ENCODE assay signal across 19 cellular contexts in the genomic region with DNA sequence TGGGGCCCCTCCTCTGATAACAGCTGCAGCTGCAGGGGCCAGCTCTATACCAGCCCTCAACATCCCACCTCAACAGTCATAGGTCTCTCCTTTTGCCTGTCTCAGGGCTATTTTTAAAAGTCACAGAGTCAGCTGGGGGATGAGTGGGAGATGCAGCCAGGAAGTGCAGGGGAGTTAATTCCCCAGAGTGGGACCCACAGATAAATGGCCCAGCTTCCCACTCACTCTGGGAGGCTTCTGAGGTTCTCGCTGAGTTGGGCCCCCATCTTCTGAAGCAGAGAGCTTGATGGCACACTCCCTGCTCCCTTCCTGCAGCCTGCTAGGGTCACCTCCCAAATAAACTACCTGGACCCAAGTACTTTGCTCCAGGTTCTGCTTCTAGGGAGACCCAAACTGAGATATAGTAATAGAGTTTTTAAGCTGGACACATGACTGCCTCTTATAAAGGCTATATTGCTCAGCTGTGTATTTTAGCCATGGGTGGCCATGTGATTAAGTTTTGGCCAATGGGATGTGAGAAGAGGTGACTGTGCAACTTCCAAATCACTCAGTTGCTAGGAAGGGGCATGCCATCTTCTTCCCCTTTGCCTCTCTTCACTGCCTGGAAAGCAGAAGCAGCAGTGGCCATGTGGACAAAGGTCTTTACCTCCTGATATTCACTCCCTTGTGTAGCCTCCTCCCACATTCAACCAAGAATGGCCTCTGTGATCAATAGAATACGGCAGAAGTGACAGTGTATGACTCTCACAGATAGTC. TPM values are rescaled to one million over a fixed set of nuclear protein-coding genes. Genes with fewer than 3 reads are reported as not detected.
DNase-seq lines count a peak whose midpoint lies in the region; ATAC-seq and TF ChIP-seq lines count a peak whose summit lies in the region.
"Had no signal": no experiment of that assay in that cellular context is flagged by ENCODE, and none has a peak within 500 bp of the region (broad histone marks: within the 10 kb centered on the region; RNA-seq: fewer than 3 reads in every experiment).

No MANE protein-coding gene starts in this region.

- intact Hi-C loops in CD14-positive monocyte (cut with micrococcal nuclease), result no loop called here
- intact Hi-C loops in activated CD4-positive, alpha-beta memory T cell treated with anti-CD3 and anti-CD28 coated beads for 36 hours (cut with micrococcal nuclease), result no loop called here

- TF ChIP-seq POLR2A in GM18505 (IDR thresholded peaks at IDR 0.05; ENCODE audit: borderline replicate concordance, extremely low read depth, insufficient read depth, insufficient read length), result no peak

- peaks cover 6 to 20% (median 13%) of the 10 kb centered on the region in 7 donors for H3K9me3 Mint-ChIP-seq in CD14-positive monocyte
- H3K9me3 Mint-ChIP-seq in activated CD4-positive, alpha-beta memory T cell treated with anti-CD3 and anti-CD28 coated beads for 36 hours, result peaks cover 5% of the 10 kb centered on the region

- H3K27me3 ChIP-seq in H7 (ENCODE audit: control insufficient read depth, insufficient read depth, low read length), result no peaks in the 10 kb centered on the region
- H3K27me3 ChIP-seq: SJSA1 had no signal

- H3K36me3 Mint-ChIP-seq in CD14-positive monocyte, result peaks cover 0 to 8% of the 10 kb centered on the region in 2 donors
- no peaks in the 10 kb centered on the region for H3K36me3 Mint-ChIP-seq in activated CD4-positive, alpha-beta memory T cell treated with anti-CD3 and anti-CD28 coated beads for 36 hours
- H3K36me3 Mint-ChIP-seq: activated CD8-positive, alpha-beta memory T cell treated with anti-CD3 and anti-CD28 coated beads, Interleukin-2, amount 10 ng/mL, durations not matched to agents 7 days and 5 days had no signal

- peak overlapping the region in 5 of 7 donors; percentile 6 to 65 (median 21) for H3K27ac Mint-ChIP-seq in CD14-positive monocyte
- no peak overlapping the region for H3K27ac Mint-ChIP-seq in activated CD4-positive, alpha-beta memory T cell treated with anti-CD3 and anti-CD28 coated beads for 36 hours
- H3K27ac Mint-ChIP-seq: activated CD8-positive, alpha-beta memory T cell treated with anti-CD3 and anti-CD28 coated beads, Interleukin-2, amount 10 ng/mL, durations not matched to agents 7 days and 5 days; activated naive CD8-positive, alpha-beta T cell treated with anti-CD3 and anti-CD28 coated beads for 36 hours; activated T-helper 17 cell treated with anti-CD3 and anti-CD28 coated beads, Interleukin-2, amount 50 U/mL, for 72 hours; nephron progenitor cell had no signal

- no peak overlapping the region for H3K27ac ChIP-seq in RWPE1
- H3K27ac ChIP-seq: psoas muscle, SJSA1, skin epidermis had no signal

- peaks cover 4 to 15% (median 11%) of the 10 kb centered on the region in 3 donors for H3K27me3 Mint-ChIP-seq in CD14-positive monocyte (ENCODE audit: low read depth in 3 of 3)
- peaks cover 3% of the 10 kb centered on the region for H3K27me3 Mint-ChIP-seq in activated CD4-positive, alpha-beta memory T cell treated with anti-CD3 and anti-CD28 coated beads for 36 hours
- H3K27me3 Mint-ChIP-seq: activated naive CD8-positive, alpha-beta T cell treated with anti-CD3 and anti-CD28 coated beads for 36 hours had no signal

- CTCF ChIA-PET in activated CD4-positive, alpha-beta memory T cell treated with anti-CD3 and anti-CD28 coated beads for 36 hours (lab: Charles Lee), result no interaction called here
- CTCF ChIA-PET in RWPE1 (lab: Yijun Ruan, JAX), result no interaction called here

- H3K36me3 ChIP-seq in H7 (replicated peaks; ENCODE audit: control insufficient read depth, insufficient read depth, low read length), result no peaks in the 10 kb centered on the region
- H3K36me3 ChIP-seq: SJSA1 had no signal

- H3K4me1 Mint-ChIP-seq in CD14-positive monocyte, result peaks cover 45% of the 10 kb centered on the region
- no peaks in the 10 kb centered on the region for H3K4me1 Mint-ChIP-seq in activated CD4-positive, alpha-beta memory T cell treated with anti-CD3 and anti-CD28 coated beads for 36 hours (ENCODE audit: low read depth)
- H3K4me1 Mint-ChIP-seq: activated CD8-positive, alpha-beta memory T cell treated with anti-CD3 and anti-CD28 coated beads, Interleukin-2, amount 10 ng/mL, durations not matched to agents 7 days and 5 days; activated naive CD8-positive, alpha-beta T cell treated with anti-CD3 and anti-CD28 coated beads for 36 hours; activated T-helper 17 cell treated with anti-CD3 and anti-CD28 coated beads, Interleukin-2, amount 50 U/mL, for 72 hours; nephron progenitor cell had no signal

- TF ChIP-seq CTCF in CD14-positive monocyte (IDR thresholded peaks at IDR 0.05) (no peak), omental fat pad (IDR thresholded peaks at IDR 0.05) (no peak), RWPE1 (conservative IDR thresholded peaks at IDR 0.05; ENCODE audit: low read depth) (no peak)

- POLR2A ChIA-PET in activated CD4-positive, alpha-beta memory T cell treated with anti-CD3 and anti-CD28 coated beads for 36 hours (lab: Charles Lee), result no interaction called here
- POLR2A ChIA-PET in RWPE1 (lab: Yijun Ruan, JAX; ENCODE audit: low non-redundant PET), result no interaction called here

- no peak overlapping the region for H3K4me3 ChIP-seq in H7 (ENCODE audit: insufficient read depth, low read depth, low read length)
- H3K4me3 ChIP-seq: psoas muscle, SJSA1, skin epidermis had no signal

- DNase-seq in CD14-positive monocyte (ENCODE audit: low spot score), result peak; percentile 63
- DNase-seq in H7, result peak; percentile 3
- peak; percentile 57 for DNase-seq in SKM-1 treated with dmso at 0.1 percent for 144 hours (lab: John Stamatoyannopoulos, UW; ENCODE audit: unreplicated experiment)
- DNase-seq in omental fat pad (ENCODE audit: low spot score), result no peak
- DNase-seq in activated CD4-positive, alpha-beta memory T cell treated with anti-CD3 and anti-CD28 coated beads for 36 hours, result no peak
- no peak for DNase-seq in RWPE1 (ENCODE audit: low spot score)
- DNase-seq: activated CD8-positive, alpha-beta memory T cell treated with anti-CD3 and anti-CD28 coated beads, Interleukin-2, amount 10 ng/mL, durations not matched to agents 7 days and 5 days; activated naive CD8-positive, alpha-beta T cell treated with anti-CD3 and anti-CD28 coated beads for 36 hours; NCI-H1694; NCI-H69; nephron progenitor cell; PC-3; psoas muscle; stimulated activated naive CD4-positive, alpha-beta T cell treated with Interleukin-2 at 50 U/mL for 16 hours had no signal

- peak; percentile 28 for ATAC-seq in omental fat pad (ENCODE audit: low FRiP score)
- no peak for ATAC-seq in GM18505 (IDR thresholded peaks at IDR 0.05; ENCODE audit: unreplicated experiment)
- ATAC-seq: activated CD8-positive, alpha-beta memory T cell treated with anti-CD3 and anti-CD28 coated beads, Interleukin-2, amount 10 ng/mL, durations not matched to agents 7 days and 5 days; activated T-helper 17 cell treated with anti-CD3 and anti-CD28 coated beads, Interleukin-2, amount 50 U/mL, for 72 hours; PC-3; psoas muscle had no signal

- no peak overlapping the region for H3K4me3 Mint-ChIP-seq in CD14-positive monocyte
- no peak overlapping the region for H3K4me3 Mint-ChIP-seq in activated CD4-positive, alpha-beta memory T cell treated with anti-CD3 and anti-CD28 coated beads for 36 hours
- H3K4me3 Mint-ChIP-seq: activated CD8-positive, alpha-beta memory T cell treated with anti-CD3 and anti-CD28 coated beads, Interleukin-2, amount 10 ng/mL, durations not matched to agents 7 days and 5 days; activated naive CD8-positive, alpha-beta T cell treated with anti-CD3 and anti-CD28 coated beads for 36 hours; activated T-helper 17 cell treated with anti-CD3 and anti-CD28 coated beads, Interleukin-2, amount 50 U/mL, for 72 hours; nephron progenitor cell had no signal

RNA-seq across cellular contexts. Expression of a gene that starts 15.5 kb away (rescaled TPM):
- polyA plus RNA-seq in CD14-positive monocyte, result 10 to 100 TPM; 15.5 to 16.0 TPM
- total RNA-seq in H7 (2014; rRNA removed; shearing (Covaris generic)), result 1.9 and 2.2 TPM in 2 replicates
- total RNA-seq in omental fat pad, result 10 to 100 TPM in 1 of 4 donors, 1 to 10 TPM in 3; 2.9 to 73.8 (median 6.2) TPM
- 1 to 10 TPM; 5.9 to 6.5 TPM for total RNA-seq in activated CD4-positive, alpha-beta memory T cell treated with anti-CD3 and anti-CD28 coated beads for 36 hours
- total RNA-seq: fibroblast of lung, SJSA1 had no signal

Comparison
In these comparisons a context has a peak if more than half of its experiments do, and no peak if none do; other contexts are left out.
1. DNase-seq: peak in CD14-positive monocyte (single experiment), H7 (single experiment) and SKM-1 treated with dmso at 0.1 percent for 144 hours (single experiment); none in omental fat pad (single experiment), activated CD4-positive, alpha-beta memory T cell treated with anti-CD3 and anti-CD28 coated beads for 36 hours (single experiment) and RWPE1 (single experiment).